ENCODE assay signal across 16 cellular contexts in the genomic region with DNA sequence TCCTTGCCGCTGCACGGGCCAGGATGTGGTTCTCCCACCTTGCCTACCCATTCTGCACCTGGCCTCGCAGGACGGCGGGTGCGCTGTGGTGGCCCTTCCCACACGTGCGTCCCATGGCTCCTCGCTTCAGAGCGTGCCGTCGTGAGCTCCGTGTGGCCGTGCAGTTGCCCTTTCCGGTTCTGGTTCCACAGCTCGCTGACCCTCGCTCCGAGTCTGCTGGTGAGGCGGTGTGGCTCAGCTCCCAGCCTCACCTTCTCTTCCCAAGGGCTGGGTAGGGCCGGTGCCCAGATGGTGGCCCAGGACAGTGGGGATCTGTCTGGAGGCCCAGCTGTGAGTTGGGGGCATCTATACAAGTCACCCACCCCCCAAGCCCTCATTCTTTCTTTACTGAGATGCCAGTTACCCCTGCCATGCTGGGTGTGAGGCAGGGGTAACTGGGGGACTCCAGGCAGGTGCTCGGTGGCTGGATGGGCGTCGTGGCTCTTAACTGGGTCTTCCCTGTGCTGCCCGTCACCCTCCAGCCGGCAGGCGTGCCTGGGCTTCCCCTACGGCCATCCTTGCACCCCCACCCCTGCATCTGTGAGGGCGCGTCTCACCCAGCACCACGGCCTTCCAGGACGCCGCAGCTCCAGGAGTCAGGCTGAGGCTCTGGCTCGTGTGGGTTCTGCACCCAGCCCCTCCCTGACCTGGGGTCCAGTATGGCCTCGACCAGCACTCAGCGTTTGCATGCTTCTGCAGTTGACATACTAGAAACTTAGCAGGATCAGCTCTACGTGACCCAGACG.
DNase-seq lines count a peak whose midpoint lies in the region; ATAC-seq and TF ChIP-seq lines count a peak whose summit lies in the region.
"Had no signal": no experiment of that assay in that cellular context is flagged by ENCODE, and none has a peak within 500 bp of the region (broad histone marks: within the 10 kb centered on the region; RNA-seq: fewer than 3 reads in every experiment).

No MANE protein-coding gene starts in this region.

- ATAC-seq in Right ventricle myocardium superior (ENCODE audit: poor library complexity) (no peak), psoas muscle (no peak), GM19452 (IDR thresholded peaks at IDR 0.05; ENCODE audit: unreplicated experiment) (no peak)
- ATAC-seq: A549, HCT116 had no signal

- WGBS in psoas muscle, 3 donors: 95% methylated on average over 37 of the region's 37 CpGs

- H3K4me1 Mint-ChIP-seq in glutamatergic neuron (ENCODE audit: low read depth, unreplicated experiment): no peaks in the 10 kb centered on the region

- H3K27ac ChIP-seq in psoas muscle: no peak overlapping the region
- H3K27ac ChIP-seq: 22Rv1, A549, C4-2B had no signal

- TF ChIP-seq CTCF in glutamatergic neuron (IDR thresholded peaks at IDR 0.05; ENCODE audit: partially characterized antibody, unreplicated experiment): no peak
- TF ChIP-seq CTCF in psoas muscle (IDR thresholded peaks at IDR 0.05): no peak

- no peaks in the 10 kb centered on the region for H3K36me3 Mint-ChIP-seq in glutamatergic neuron (ENCODE audit: unreplicated experiment)

- H3K9me3 ChIP-seq in NT2/D1 (ENCODE audit: insufficient read depth, low read length) (no peaks in the 10 kb centered on the region), psoas muscle (no peaks in the 10 kb centered on the region)
- H3K9me3 ChIP-seq: A549, Caco-2 had no signal

- H3K4me1 ChIP-seq in NT2/D1 (ENCODE audit: insufficient read depth, insufficient read length) (peaks cover 3% of the 10 kb centered on the region), psoas muscle (peaks cover 15% of the 10 kb centered on the region)
- H3K4me1 ChIP-seq: A549, Caco-2 had no signal

- H3K27ac Mint-ChIP-seq in glutamatergic neuron (ENCODE audit: unreplicated experiment): peak overlapping the region; percentile 14
- H3K27ac Mint-ChIP-seq: CD4-positive, alpha-beta T cell; HFFc6; IgD-negative memory B cell had no signal

- peaks cover 2% of the 10 kb centered on the region for H3K27me3 Mint-ChIP-seq in glutamatergic neuron (ENCODE audit: unreplicated experiment)
- H3K27me3 Mint-ChIP-seq: CD4-positive, alpha-beta T cell; IgD-negative memory B cell had no signal

- H3K4me3 ChIP-seq in NT2/D1 (ENCODE audit: insufficient read length, low read depth): no peak overlapping the region
- H3K4me3 ChIP-seq in psoas muscle: no peak overlapping the region
- H3K4me3 ChIP-seq: A549 had no signal

- H3K4me3 Mint-ChIP-seq in glutamatergic neuron (ENCODE audit: unreplicated experiment): no peak overlapping the region
- H3K4me3 Mint-ChIP-seq: CD4-positive, alpha-beta T cell; HFFc6; IgD-negative memory B cell had no signal

- H3K27me3 ChIP-seq in NT2/D1 (ENCODE audit: insufficient read depth, insufficient read length) (no peaks in the 10 kb centered on the region), psoas muscle (ENCODE audit: insufficient read depth in 3 of 3, low read length in 2 of 3) (no peaks in the 10 kb centered on the region)

- H3K36me3 ChIP-seq in NT2/D1 (ENCODE audit: insufficient read depth, insufficient read length, low read length) (no peaks in the 10 kb centered on the region), psoas muscle (ENCODE audit: insufficient read depth in 1 of 2, low read depth in 1 of 2) (no peaks in the 10 kb centered on the region)

- peak overlapping the region; percentile 42 for H3K9ac ChIP-seq in NT2/D1 (ENCODE audit: insufficient read length, low read depth)

- intact Hi-C loops in Right ventricle myocardium superior (cut with DNase I) (no loop called here), cardiac septum (cut with DNase I) (no loop called here), psoas muscle (cut with DNase I) (no loop called here)

- peak; percentile 30 for DNase-seq in Right ventricle myocardium superior
- no peak for DNase-seq in cardiac septum (ENCODE audit: low spot score)
- no peak for DNase-seq in NT2/D1 (ENCODE audit: low read depth, low spot score)
- no peak for DNase-seq in glutamatergic neuron
- peak; percentile 5 to 28 for DNase-seq in psoas muscle
- DNase-seq in activated naive CD4-positive, alpha-beta T cell treated with Interleukin-2 at 50 U/mL for 16 hours: no peak
- DNase-seq: AML-193; Caco-2; CD4-positive, alpha-beta T cell; HFFc6 had no signal

- peaks cover 5% of the 10 kb centered on the region for H3K9me3 Mint-ChIP-seq in glutamatergic neuron (ENCODE audit: unreplicated experiment)
- H3K9me3 Mint-ChIP-seq: CD4-positive, alpha-beta T cell; IgD-negative memory B cell had no signal

Comparison
In these comparisons a context has a peak if more than half of its experiments do, and no peak if none do; other contexts are left out.
1. DNase-seq: peak in Right ventricle myocardium superior (single experiment) and psoas muscle (2 of 2); none in cardiac septum (single experiment), NT2/D1 (single experiment), glutamatergic neuron (single experiment) and activated naive CD4-positive, alpha-beta T cell treated with Interleukin-2 at 50 U/mL for 16 hours (single experiment).